ENCODE assay signal across 2 cellular contexts in the genomic region with DNA sequence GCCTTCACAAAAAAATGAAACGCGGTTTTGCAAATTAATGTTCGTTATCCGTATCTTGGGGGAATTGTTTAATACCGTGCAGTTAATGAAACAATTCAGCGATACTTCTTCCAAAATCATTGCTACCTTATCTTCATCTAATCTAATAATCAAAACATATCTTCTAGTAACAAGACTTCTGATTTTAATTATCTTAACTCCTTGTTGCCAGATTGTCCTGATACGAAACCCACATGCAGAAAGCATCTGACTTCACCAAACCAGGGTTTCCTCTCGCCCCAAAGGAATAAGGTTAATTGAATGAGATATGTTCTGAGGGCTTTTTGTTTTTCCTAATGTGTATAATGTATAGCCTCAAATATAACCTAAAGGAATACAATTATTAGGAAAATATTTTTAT.
TF ChIP-seq lines count a peak whose summit lies in the region.

No MANE protein-coding gene starts in this region.

TF ChIP-seq in GM12891, 5 proteins besides CTCF, POLR2A, EP300 and RAD21 (continued from another document):
- TF ChIP-seq TAF1 (IDR thresholded peaks at IDR 0.05; ENCODE audit: low read depth, low read length) (no peak), POU2F2 (IDR thresholded peaks at IDR 0.05; ENCODE audit: low read depth, low read length) (no peak)

TF ChIP-seq in H1, 55 proteins besides CTCF, POLR2A, EP300 and RAD21 (continued from another document):
- no peak for TF ChIP-seq RXRA (IDR thresholded peaks at IDR 0.05; ENCODE audit: insufficient read depth, low read depth, low read length)
- no peak for TF ChIP-seq CHD2 (IDR thresholded peaks at IDR 0.05; ENCODE audit: low read length)
- TF ChIP-seq SIX5 (IDR thresholded peaks at IDR 0.05; ENCODE audit: low read depth, low read length), result no peak
- TF ChIP-seq SP2 (IDR thresholded peaks at IDR 0.05; ENCODE audit: low read length), result no peak
- no peak for TF ChIP-seq NANOG (IDR thresholded peaks at IDR 0.05; ENCODE audit: insufficient read depth, low read depth, low read length, poor library complexity, severe bottlenecking)
- no peak for TF ChIP-seq SP1 (IDR thresholded peaks at IDR 0.05; ENCODE audit: low read depth, low read length)
- TF ChIP-seq BRCA1 (IDR thresholded peaks at IDR 0.05; ENCODE audit: low read depth, low read length), result no peak
- TF ChIP-seq MAFK (IDR thresholded peaks at IDR 0.05; ENCODE audit: low read depth, low read length), result no peak
- no peak for TF ChIP-seq TBP (IDR thresholded peaks at IDR 0.05; ENCODE audit: low read depth, low read length)
- no peak for TF ChIP-seq CREB1 (IDR thresholded peaks at IDR 0.05)
- TF ChIP-seq FOSL1 (IDR thresholded peaks at IDR 0.05; ENCODE audit: insufficient read depth, low read depth, low read length), result no peak
- TF ChIP-seq, protein P1, sequence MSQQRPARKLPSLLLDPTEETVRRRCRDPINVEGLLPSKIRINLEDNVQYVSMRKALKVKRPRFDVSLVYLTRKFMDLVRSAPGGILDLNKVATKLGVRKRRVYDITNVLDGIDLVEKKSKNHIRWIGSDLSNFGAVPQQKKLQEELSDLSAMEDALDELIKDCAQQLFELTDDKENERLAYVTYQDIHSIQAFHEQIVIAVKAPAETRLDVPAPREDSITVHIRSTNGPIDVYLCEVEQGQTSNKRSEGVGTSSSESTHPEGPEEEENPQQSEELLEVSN (IDR thresholded peaks at IDR 0.05), result no peak
- no peak for TF ChIP-seq POLR2AphosphoS5 (IDR thresholded peaks at IDR 0.05; ENCODE audit: low read depth, low read length)
- TF ChIP-seq EGR1 (IDR thresholded peaks at IDR 0.05; ENCODE audit: borderline replicate concordance, low read depth, low read length), result no peak
- TF ChIP-seq JUND (IDR thresholded peaks at IDR 0.05; ENCODE audit: low read length), result no peak
